Comparison of ENCODE assay signal across 2 cellular contexts in genomic region chr13:111791131-111791530, GRCh38.
A peak's percentile ranks its signal among the peaks of the same experiment; 100 is the strongest.
TF ChIP-seq lines count a peak whose summit lies in the region.

No MANE protein-coding gene starts in this region.

TF ChIP-seq in HEK293, 187 proteins besides CTCF, POLR2A, EP300 and RAD21 (continued from another document):
- TF ChIP-seq ZSCAN4 (tag by site-specific recombination; IDR thresholded peaks at IDR 0.05) = 0 out of 2 replicates have a peak, but pooled peaks have one; percentile 1

TF ChIP-seq in H1, 55 proteins besides CTCF, POLR2A, EP300 and RAD21 (continued from another document):
- TF ChIP-seq NANOG (IDR thresholded peaks at IDR 0.05; ENCODE audit: insufficient read depth, low read depth, low read length, poor library complexity, severe bottlenecking) (no peak), RXRA (IDR thresholded peaks at IDR 0.05; ENCODE audit: insufficient read depth, low read depth, low read length) (no peak), MAX (IDR thresholded peaks at IDR 0.05) (no peak), CHD7 (IDR thresholded peaks at IDR 0.05; ENCODE audit: insufficient replicate concordance, low read length) (no peak), TAF1 (IDR thresholded peaks at IDR 0.05; ENCODE audit: low read depth, low read length) (no peak), CEBPB (IDR thresholded peaks at IDR 0.05; ENCODE audit: low read depth, low read length) (no peak), CBX8 (IDR thresholded peaks at IDR 0.05; ENCODE audit: borderline replicate concordance, low read depth, low read length) (no peak), BCL11A (IDR thresholded peaks at IDR 0.05; ENCODE audit: low read depth in 2 of 2, low read length in 2 of 2) (no peak), SRF (IDR thresholded peaks at IDR 0.05; ENCODE audit: low read depth, low read length) (no peak)
